In genomic region chr16:69428652-69429051, GRCh38 we compare ENCODE assay signal across 17 cellular contexts.
"Had no signal": no experiment of that assay in that cellular context is flagged by ENCODE, and none has a peak within 500 bp of the region (broad histone marks: within the 10 kb centered on the region; RNA-seq: fewer than 3 reads in every experiment).

No MANE protein-coding gene starts in this region.

- H3K9me3 ChIP-seq: ascending aorta, esophagus squamous epithelium, ovary, testis had no signal

- H3K4me3 Mint-ChIP-seq: activated CD8-positive, alpha-beta T cell treated with anti-CD3 and anti-CD28 coated beads for 36 hours; activated T-helper 17 cell treated with anti-CD3 and anti-CD28 coated beads, Interleukin-2, amount 50 U/mL, for 72 hours; nephron; T-cell had no signal

- DNase-seq: activated CD8-positive, alpha-beta memory T cell treated with anti-CD3 and anti-CD28 coated beads, Interleukin-2, amount 50 U/mL, for 48 hours; esophagus squamous epithelium; foreskin fibroblast; head of caudate nucleus; mammary epithelial cell; ovary; stimulated activated CD4-positive, alpha-beta T cell treated with anti-CD3 and anti-CD28 coated beads, Interleukin-12 subunit alpha, Interleukin-12 subunit beta, amount 100 ng/mL, for 4 hours; stimulated activated naive CD4-positive, alpha-beta T cell treated with Interleukin-2 at 50 U/mL for 16 hours; T-cell; testis had no signal

- H3K4me3 ChIP-seq: ascending aorta, esophagus squamous epithelium, ovary, testis had no signal

- H3K36me3 ChIP-seq: ovary had no signal

- H3K27ac Mint-ChIP-seq: activated T-helper 17 cell treated with anti-CD3 and anti-CD28 coated beads, Interleukin-2, amount 50 U/mL, for 72 hours; nephron had no signal

- H3K27me3 Mint-ChIP-seq: activated CD8-positive, alpha-beta T cell treated with anti-CD3 and anti-CD28 coated beads for 36 hours; activated T-helper 17 cell treated with anti-CD3 and anti-CD28 coated beads, Interleukin-2, amount 50 U/mL, for 72 hours; T-cell had no signal

- H3K4me1 ChIP-seq: ascending aorta, testis had no signal

- ATAC-seq: activated CD8-positive, alpha-beta T cell treated with anti-CD3 and anti-CD28 coated beads for 36 hours; activated T-helper 17 cell treated with anti-CD3 and anti-CD28 coated beads, Interleukin-2, amount 50 U/mL, for 72 hours; T-cell had no signal

- FAIRE-seq: endometrium, islet of Langerhans, TTC549 had no signal

- H3K27ac ChIP-seq: ascending aorta, esophagus squamous epithelium, ovary, testis had no signal

- H3K27me3 ChIP-seq: ascending aorta, esophagus squamous epithelium, ovary, testis had no signal
